ENCODE assay signal across 20 cellular contexts in the genomic region with DNA sequence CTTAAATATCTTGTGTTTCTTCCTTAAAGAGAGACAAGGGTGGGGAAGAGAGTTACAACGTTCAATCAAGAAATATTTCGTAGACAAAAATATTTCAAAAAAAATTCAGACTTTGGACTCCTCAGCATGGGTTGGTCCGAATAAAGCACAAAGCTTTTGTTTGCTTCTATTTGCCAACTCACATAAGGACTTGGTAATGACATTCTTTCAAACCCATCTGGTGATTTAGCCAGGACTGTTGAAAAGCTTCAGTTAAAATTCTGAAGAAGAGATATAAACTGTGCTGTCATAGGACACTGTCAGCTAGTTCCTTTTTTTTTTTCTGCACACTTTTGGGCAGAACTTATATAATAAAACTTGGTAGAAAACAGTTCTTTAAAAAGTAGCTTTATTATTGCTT.
DNase-seq lines count a peak whose midpoint lies in the region; ATAC-seq and TF ChIP-seq lines count a peak whose summit lies in the region.
"Had no signal": no experiment of that assay in that cellular context is flagged by ENCODE, and none has a peak within 500 bp of the region (broad histone marks: within the 10 kb centered on the region; RNA-seq: fewer than 3 reads in every experiment).

No MANE protein-coding gene starts in this region.

- ATAC-seq in GM21825 (IDR thresholded peaks at IDR 0.05; ENCODE audit: unreplicated experiment): no peak
- ATAC-seq in GM18907 (IDR thresholded peaks at IDR 0.05; ENCODE audit: unreplicated experiment): no peak
- ATAC-seq: HCT116, K562 had no signal

- H4K20me1 ChIP-seq in OCI-LY7 (ENCODE audit: insufficient read depth, low read length): no peaks in the 10 kb centered on the region
- H4K20me1 ChIP-seq: BLaER1 had no signal

- H3K4me1 ChIP-seq in OCI-LY7 (ENCODE audit: insufficient read depth, low read length, poor library complexity, severe bottlenecking): peaks cover 92% of the 10 kb centered on the region
- H3K4me1 ChIP-seq: BLaER1 had no signal

- no peak overlapping the region for H3K4me3 ChIP-seq in OCI-LY7 (ENCODE audit: low read depth, low read length, poor library complexity, severe bottlenecking)
- H3K4me3 ChIP-seq: BLaER1, K562 had no signal

- peak overlapping the region; percentile 75; the same call in 1 of the 2 replicates for H2AFZ ChIP-seq in OCI-LY7 (ENCODE audit: low read length)

- no peaks in the 10 kb centered on the region for H3K9me2 ChIP-seq in OCI-LY7 (ENCODE audit: insufficient read depth, low read length)

- no peaks in the 10 kb centered on the region for H3K9me3 ChIP-seq in OCI-LY7 (ENCODE audit: low read length)
- H3K9me3 ChIP-seq: BLaER1 had no signal

- POLR2A ChIA-PET in OCI-LY7 (lab: Charles Lee): interaction anchor here (0.6 to 1.3 kb wide), 6 partner anchors 11 to 631 kb away, joined by 3 to 5 read pairs (median 3); no protein-coding TSS in a partner anchor

- no TSS peak for BruUV-seq in OCI-LY7 (replicated peaks; lab: Mats Ljungman, UMichigan)

- no peaks in the 10 kb centered on the region for H3K79me2 ChIP-seq in OCI-LY7 (ENCODE audit: insufficient read depth, low read depth, low read length)

- no peak for TF ChIP-seq CTCF in OCI-LY7 (conservative IDR thresholded peaks at IDR 0.05; ENCODE audit: low read length)

- intact Hi-C loops in OCI-LY7 (cut with micrococcal nuclease; ENCODE audit: unreplicated experiment): no loop called here

- H3K4me2 ChIP-seq in OCI-LY7 (ENCODE audit: low read length): peak overlapping the region; percentile 6; the same call in 1 of the 2 replicates
- H3K4me2 ChIP-seq: BLaER1 had no signal

- CTCF ChIA-PET in OCI-LY7 (lab: Charles Lee; ENCODE audit: unreplicated experiment): no interaction called here

- DNase-seq in DMS53 (lab: John Stamatoyannopoulos, UW) (peak; percentile 22), DMS53 treated with DMSO at 0.1 percent for 48 hours (lab: John Stamatoyannopoulos, UW; ENCODE audit: unreplicated experiment) (no peak), Kasumi-1 (lab: John Stamatoyannopoulos, UW) (peak; percentile 20 to 28), OCI-LY7 (ENCODE audit: low spot score) (no peak), cerebellar nuclear complex (lab: John Stamatoyannopoulos, UW) (peak; percentile 41 to 56), NCI-H2029 treated with DMSO at 0.1 percent for 48 hours (lab: John Stamatoyannopoulos, UW) (no peak)
- DNase-seq: 8988T; Calu3; CD4-positive, alpha-beta memory T cell; DMS79 treated with DMSO at 0.1 percent for 48 hours; GOT3; H7; HFFc6; IMR-90 had no signal

- H3K36me3 ChIP-seq in OCI-LY7 (ENCODE audit: insufficient read depth, low read length): peaks cover 4% of the 10 kb centered on the region; the same call in 1 of the 2 replicates
- H3K36me3 ChIP-seq: BLaER1 had no signal

- H3K27ac ChIP-seq in OCI-LY7 (ENCODE audit: low read depth, low read length, poor library complexity, severe bottlenecking): peak overlapping the region; percentile 97
- H3K27ac ChIP-seq: BLaER1, HL-60 had no signal

Comparison
In these comparisons a context has a peak if more than half of its experiments do, and no peak if none do; other contexts are left out.
1. DNase-seq: peak in DMS53 (single experiment), Kasumi-1 (2 of 2) and cerebellar nuclear complex (2 of 2); none in DMS53 treated with DMSO at 0.1 percent for 48 hours (single experiment), OCI-LY7 (single experiment) and NCI-H2029 treated with DMSO at 0.1 percent for 48 hours (single experiment).